ENCODE assay signal across 14 cellular contexts in the genomic region with DNA sequence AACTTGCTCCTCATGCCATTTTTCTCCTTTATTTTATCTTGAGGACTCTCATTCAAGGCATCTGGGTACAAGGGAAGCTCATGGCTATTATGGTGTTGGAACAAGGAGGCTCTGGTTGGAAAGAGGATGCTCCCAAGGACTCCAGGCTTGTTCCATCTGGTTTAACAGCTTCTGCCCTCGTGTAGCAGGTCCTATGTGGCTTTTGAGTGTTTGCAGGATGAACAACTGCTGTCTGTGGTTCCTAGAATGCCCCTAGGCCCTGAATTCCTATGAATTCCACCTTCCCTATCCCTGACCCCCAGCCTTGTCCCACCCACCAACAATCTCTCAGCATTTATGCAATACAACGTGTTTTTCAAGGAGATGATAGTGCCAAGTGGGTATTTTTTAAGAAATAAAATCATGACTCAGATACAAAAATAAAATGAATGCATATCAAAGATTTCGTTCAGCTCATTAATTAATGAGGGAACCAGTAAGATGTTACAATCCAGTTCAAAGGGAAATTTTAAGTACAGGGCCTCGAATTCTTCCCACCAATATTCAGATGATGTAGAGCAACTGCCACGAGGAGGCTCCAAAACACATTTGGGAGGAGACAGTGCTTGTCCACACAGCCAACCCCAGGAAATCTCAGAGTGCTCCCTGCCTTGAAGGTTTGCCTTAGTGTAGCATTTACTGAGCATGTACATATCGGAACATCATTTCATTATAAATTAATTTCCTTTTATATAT.
DNase-seq lines count a peak whose midpoint lies in the region; ATAC-seq and TF ChIP-seq lines count a peak whose summit lies in the region.
"Had no signal": no experiment of that assay in that cellular context is flagged by ENCODE, and none has a peak within 500 bp of the region (broad histone marks: within the 10 kb centered on the region; RNA-seq: fewer than 3 reads in every experiment).

No MANE protein-coding gene starts in this region.

- dilution Hi-C loops in mammary epithelial cell (cut with HindIII; ENCODE audit: low sequenced_read_pairs), result no loop called here

- H4K20me1 ChIP-seq in mammary epithelial cell (ENCODE audit: insufficient read depth, low read length), result no peaks in the 10 kb centered on the region

- peak in 1 of 2 donors; percentile 21 for TF ChIP-seq CTCF in mammary epithelial cell (conservative IDR thresholded peaks at IDR 0.05 in 1 of 2, IDR thresholded peaks at IDR 0.05 in 1 of 2; ENCODE audit: extremely low read depth in 1 of 2, insufficient read depth in 1 of 2, low read depth in 1 of 2, low read length in 2 of 2)
- no peak for TF ChIP-seq CTCF in breast epithelium (IDR thresholded peaks at IDR 0.05)
- peak; percentile 36 for TF ChIP-seq CTCF in LNCaP clone FGC (IDR thresholded peaks at IDR 0.05; ENCODE audit: control insufficient read depth, extremely low read depth, insufficient read depth)
- TF ChIP-seq CTCF in WERI-Rb-1 (IDR thresholded peaks at IDR 0.05; ENCODE audit: low read depth, low read length), result no peak

- H3K27me3 ChIP-seq in mammary epithelial cell (ENCODE audit: insufficient read depth, low read length) (no peaks in the 10 kb centered on the region), breast epithelium (no peaks in the 10 kb centered on the region), WERI-Rb-1 (ENCODE audit: insufficient read depth, low read depth, severe bottlenecking) (peaks cover 51% of the 10 kb centered on the region)
- H3K27me3 ChIP-seq: SJSA1 had no signal

- peak overlapping the region; percentile 33 for H2AFZ ChIP-seq in mammary epithelial cell (ENCODE audit: low read depth, low read length)

- no peak for ATAC-seq in HG03135 (IDR thresholded peaks at IDR 0.05; ENCODE audit: unreplicated experiment)
- ATAC-seq: A549 had no signal

- no peak overlapping the region for H3K9ac ChIP-seq in mammary epithelial cell (ENCODE audit: insufficient read depth, low read length)

- in situ Hi-C loops in mammary epithelial cell (cut with MboI; ENCODE audit: low sequenced_read_pairs in 2 of 2), result no loop called here

- H3K4me3 ChIP-seq in mammary epithelial cell (replicated peaks in 1 of 3; ENCODE audit: insufficient read depth in 1 of 3, low read depth in 2 of 3, low read length in 3 of 3) (no peak overlapping the region), breast epithelium (no peak overlapping the region), LNCaP clone FGC (ENCODE audit: low read depth, low read length) (no peak overlapping the region), WERI-Rb-1 (ENCODE audit: low read depth, low read length) (no peak overlapping the region)
- H3K4me3 ChIP-seq: A549, SJSA1 had no signal

- DNase-seq in mammary epithelial cell, result no peak
- no peak for DNase-seq in breast epithelium (ENCODE audit: low spot score in 2 of 2)
- DNase-seq in LNCaP clone FGC (ENCODE audit: low read depth), result no peak
- peak; percentile 86 for DNase-seq in RPMI7951 (ENCODE audit: low read depth)
- no peak for DNase-seq in WERI-Rb-1
- DNase-seq in NCI-H146 (lab: John Stamatoyannopoulos, UW), result no peak
- DNase-seq: C1 segment of cervical spinal cord, MM.1S, NCI-H1930, NCI-H2171, SW 1271 had no signal

- H3K9me3 ChIP-seq in mammary epithelial cell (replicated peaks; ENCODE audit: insufficient read depth, low read length) (no peaks in the 10 kb centered on the region), breast epithelium (peaks cover 6 to 12% of the 10 kb centered on the region in 2 donors), WERI-Rb-1 (ENCODE audit: severe bottlenecking) (no peaks in the 10 kb centered on the region)
- H3K9me3 ChIP-seq: A549, SJSA1 had no signal

- no peak for TF ChIP-seq POLR2A in breast epithelium (IDR thresholded peaks at IDR 0.05)

- no peaks in the 10 kb centered on the region for H3K4me1 ChIP-seq in mammary epithelial cell (ENCODE audit: insufficient read depth, low read length)
- H3K4me1 ChIP-seq in breast epithelium, result no peaks in the 10 kb centered on the region
- H3K4me1 ChIP-seq: SJSA1 had no signal

- CTCF ChIA-PET in mammary epithelial cell (lab: Charles Lee; ENCODE audit: low non-redundant PET), result no interaction called here

- intact Hi-C loops in mammary epithelial cell (cut with micrococcal nuclease) (loop anchor here (10.0 kb wide), 1 partner anchor 444 kb away; no protein-coding TSS in a partner anchor), breast epithelium (cut with DNase I; ENCODE audit: low total_unique reads) (no loop called here)

- 53% methylated on average over 6 of the region's 6 CpGs for WGBS in mammary epithelial cell (ENCODE audit: low coverage, missing lambda C conversion rate)

- no peaks in the 10 kb centered on the region for H3K79me2 ChIP-seq in mammary epithelial cell (ENCODE audit: insufficient read depth, low read length)

- no peak overlapping the region for H3K4me2 ChIP-seq in mammary epithelial cell (ENCODE audit: insufficient read depth, low read depth, low read length)
- H3K4me2 ChIP-seq: A549 had no signal

- H3K36me3 ChIP-seq in mammary epithelial cell (ENCODE audit: insufficient read depth, low read length), result no peaks in the 10 kb centered on the region
- no peaks in the 10 kb centered on the region for H3K36me3 ChIP-seq in breast epithelium
- H3K36me3 ChIP-seq in WERI-Rb-1, result no peaks in the 10 kb centered on the region
- H3K36me3 ChIP-seq: SJSA1 had no signal

- no TSS peak for BruUV-seq in mammary epithelial cell (replicated peaks; lab: Mats Ljungman, UMichigan)

- H3K27ac ChIP-seq in mammary epithelial cell (ENCODE audit: insufficient read depth, low read depth, low read length), result no peak overlapping the region
- no peak overlapping the region for H3K27ac ChIP-seq in breast epithelium
- H3K27ac ChIP-seq in WERI-Rb-1, result no peak overlapping the region
- H3K27ac ChIP-seq: A549, SJSA1 had no signal
